Comparison of ENCODE assay signal across 12 cellular contexts in genomic region chr9:113992994-113993393, GRCh38.
DNase-seq lines count a peak whose midpoint lies in the region; ATAC-seq and TF ChIP-seq lines count a peak whose summit lies in the region.
"Had no signal": no experiment of that assay in that cellular context is flagged by ENCODE, and none has a peak within 500 bp of the region (broad histone marks: within the 10 kb centered on the region; RNA-seq: fewer than 3 reads in every experiment).

No MANE protein-coding gene starts in this region.

- CTCF ChIA-PET in activated CD8-positive, alpha-beta memory T cell treated with anti-CD3 and anti-CD28 coated beads, Interleukin-2, amount 10 ng/mL, durations not matched to agents 7 days and 5 days (lab: Charles Lee), result no interaction called here
- CTCF ChIA-PET in activated CD4-positive, alpha-beta memory T cell treated with anti-CD3 and anti-CD28 coated beads, Interleukin-2, amount 10 ng/mL, durations not matched to agents 7 days and 5 days (lab: Charles Lee), result no interaction called here

- no peaks in the 10 kb centered on the region for H3F3A ChIP-seq in GM23338 (replicated peaks; ENCODE audit: low read depth)

- H3K9me3 ChIP-seq in Peyer's patch, result no peaks in the 10 kb centered on the region
- H3K9me3 ChIP-seq: sigmoid colon had no signal

- H3K4me3 Mint-ChIP-seq in activated CD8-positive, alpha-beta memory T cell treated with anti-CD3 and anti-CD28 coated beads, Interleukin-2, amount 10 ng/mL, durations not matched to agents 7 days and 5 days, result peak overlapping the region; percentile 37
- no peak overlapping the region for H3K4me3 Mint-ChIP-seq in stimulated activated memory B cell treated with anti-CD40 and anti-IgM and Interleukin-4, amounts not matched to agents 10 μg/mL and 1 μg/mL and 100 μg/mL, for 72 hours
- no peak overlapping the region for H3K4me3 Mint-ChIP-seq in activated CD4-positive, alpha-beta memory T cell treated with anti-CD3 and anti-CD28 coated beads, Interleukin-2, amount 10 ng/mL, durations not matched to agents 7 days and 5 days
- H3K4me3 Mint-ChIP-seq in GM23338, result no peak overlapping the region
- H3K4me3 Mint-ChIP-seq: activated CD4-positive, alpha-beta T cell treated with anti-CD3 and anti-CD28 coated beads, Interleukin-2, amount 10 ng/mL, durations not matched to agents 7 days and 5 days had no signal

- H3K36me3 ChIP-seq in Peyer's patch, result no peaks in the 10 kb centered on the region
- no peaks in the 10 kb centered on the region for H3K36me3 ChIP-seq in GM23338 (ENCODE audit: insufficient read depth)

- peaks cover 0 to 3% (median 0%) of the 10 kb centered on the region in 4 donors for H3K4me1 ChIP-seq in Peyer's patch
- no peaks in the 10 kb centered on the region for H3K4me1 ChIP-seq in GM23338 (ENCODE audit: insufficient read depth)

- H3K79me2 ChIP-seq in GM23338 (replicated peaks; ENCODE audit: insufficient read depth), result no peaks in the 10 kb centered on the region

- no peaks in the 10 kb centered on the region for H3K9me3 Mint-ChIP-seq in activated CD8-positive, alpha-beta memory T cell treated with anti-CD3 and anti-CD28 coated beads, Interleukin-2, amount 10 ng/mL, durations not matched to agents 7 days and 5 days (ENCODE audit: low read depth)
- no peaks in the 10 kb centered on the region for H3K9me3 Mint-ChIP-seq in stimulated activated memory B cell treated with anti-CD40 and anti-IgM and Interleukin-4, amounts not matched to agents 10 μg/mL and 1 μg/mL and 100 μg/mL, for 72 hours
- no peaks in the 10 kb centered on the region for H3K9me3 Mint-ChIP-seq in activated CD4-positive, alpha-beta memory T cell treated with anti-CD3 and anti-CD28 coated beads, Interleukin-2, amount 10 ng/mL, durations not matched to agents 7 days and 5 days
- H3K9me3 Mint-ChIP-seq in GM23338, result no peaks in the 10 kb centered on the region
- H3K9me3 Mint-ChIP-seq: activated CD4-positive, alpha-beta T cell treated with anti-CD3 and anti-CD28 coated beads, Interleukin-2, amount 10 ng/mL, durations not matched to agents 7 days and 5 days had no signal

- POLR2A ChIA-PET in activated CD4-positive, alpha-beta memory T cell treated with anti-CD3 and anti-CD28 coated beads, Interleukin-2, amount 10 ng/mL, durations not matched to agents 7 days and 5 days (lab: Charles Lee), result no interaction called here

- peak; percentile 49 for ATAC-seq in activated CD8-positive, alpha-beta memory T cell treated with anti-CD3 and anti-CD28 coated beads, Interleukin-2, amount 10 ng/mL, durations not matched to agents 7 days and 5 days
- ATAC-seq in stimulated activated memory B cell treated with anti-CD40 and anti-IgM and Interleukin-4, amounts not matched to agents 10 μg/mL and 1 μg/mL and 100 μg/mL, for 72 hours, result peak; percentile 32
- no peak for ATAC-seq in GM23338
- no peak for ATAC-seq in HG02973 (IDR thresholded peaks at IDR 0.05; ENCODE audit: unreplicated experiment)

- no peak overlapping the region for H3K27ac ChIP-seq in Peyer's patch
- H3K27ac ChIP-seq in GM23338 (ENCODE audit: low read depth), result no peak overlapping the region
- H3K27ac ChIP-seq: cardiac muscle cell, sigmoid colon had no signal

- DNase-seq in activated CD8-positive, alpha-beta memory T cell treated with anti-CD3 and anti-CD28 coated beads, Interleukin-2, amount 10 ng/mL, durations not matched to agents 7 days and 5 days, result no peak
- DNase-seq in activated CD8-positive, alpha-beta memory T cell treated with anti-CD3 and anti-CD28 coated beads for 24 hours, result no peak
- DNase-seq in Peyer's patch, result peak in 2 of 3 donors; percentile 29 to 45
- peak; percentile 8 for DNase-seq in germinal center (ENCODE audit: low spot score)
- DNase-seq in activated CD4-positive, alpha-beta memory T cell treated with anti-CD3 and anti-CD28 coated beads, Interleukin-2, amount 10 ng/mL, durations not matched to agents 7 days and 5 days, result no peak
- DNase-seq in GM23338 (ENCODE audit: low spot score), result no peak
- DNase-seq: activated CD4-positive, alpha-beta T cell treated with anti-CD3 and anti-CD28 coated beads, Interleukin-2, amount 10 ng/mL, durations not matched to agents 7 days and 5 days; activated gamma-delta T cell treated with Interleukin-2 at 50 U/mL for 16 hours; sigmoid colon had no signal

- TF ChIP-seq CTCF in Peyer's patch (IDR thresholded peaks at IDR 0.05) (no peak), GM23338 (conservative IDR thresholded peaks at IDR 0.05; ENCODE audit: low read depth in 2 of 2) (no peak)

- H3K27me3 ChIP-seq in Peyer's patch (no peaks in the 10 kb centered on the region), GM23338 (ENCODE audit: insufficient read depth) (no peaks in the 10 kb centered on the region)
- H3K27me3 ChIP-seq: cardiac muscle cell, sigmoid colon had no signal

- no peaks in the 10 kb centered on the region for H3K27me3 Mint-ChIP-seq in activated CD8-positive, alpha-beta memory T cell treated with anti-CD3 and anti-CD28 coated beads, Interleukin-2, amount 10 ng/mL, durations not matched to agents 7 days and 5 days
- no peaks in the 10 kb centered on the region for H3K27me3 Mint-ChIP-seq in stimulated activated memory B cell treated with anti-CD40 and anti-IgM and Interleukin-4, amounts not matched to agents 10 μg/mL and 1 μg/mL and 100 μg/mL, for 72 hours
- no peaks in the 10 kb centered on the region for H3K27me3 Mint-ChIP-seq in activated CD4-positive, alpha-beta memory T cell treated with anti-CD3 and anti-CD28 coated beads, Interleukin-2, amount 10 ng/mL, durations not matched to agents 7 days and 5 days
- peaks cover 16% of the 10 kb centered on the region for H3K27me3 Mint-ChIP-seq in GM23338 (ENCODE audit: insufficient read depth, low read depth, poor library complexity)
- H3K27me3 Mint-ChIP-seq: activated CD4-positive, alpha-beta T cell treated with anti-CD3 and anti-CD28 coated beads, Interleukin-2, amount 10 ng/mL, durations not matched to agents 7 days and 5 days had no signal

- no peak overlapping the region for H3K27ac Mint-ChIP-seq in activated CD8-positive, alpha-beta memory T cell treated with anti-CD3 and anti-CD28 coated beads, Interleukin-2, amount 10 ng/mL, durations not matched to agents 7 days and 5 days
- H3K27ac Mint-ChIP-seq in stimulated activated memory B cell treated with anti-CD40 and anti-IgM and Interleukin-4, amounts not matched to agents 10 μg/mL and 1 μg/mL and 100 μg/mL, for 72 hours, result no peak overlapping the region
- H3K27ac Mint-ChIP-seq in activated CD4-positive, alpha-beta memory T cell treated with anti-CD3 and anti-CD28 coated beads, Interleukin-2, amount 10 ng/mL, durations not matched to agents 7 days and 5 days, result no peak overlapping the region
- no peak overlapping the region for H3K27ac Mint-ChIP-seq in GM23338
- H3K27ac Mint-ChIP-seq: activated CD4-positive, alpha-beta T cell treated with anti-CD3 and anti-CD28 coated beads, Interleukin-2, amount 10 ng/mL, durations not matched to agents 7 days and 5 days had no signal

- H3K4me1 Mint-ChIP-seq in activated CD8-positive, alpha-beta memory T cell treated with anti-CD3 and anti-CD28 coated beads, Interleukin-2, amount 10 ng/mL, durations not matched to agents 7 days and 5 days, result peaks cover 14% of the 10 kb centered on the region
- peaks cover 18% of the 10 kb centered on the region for H3K4me1 Mint-ChIP-seq in stimulated activated memory B cell treated with anti-CD40 and anti-IgM and Interleukin-4, amounts not matched to agents 10 μg/mL and 1 μg/mL and 100 μg/mL, for 72 hours
- no peaks in the 10 kb centered on the region for H3K4me1 Mint-ChIP-seq in activated CD4-positive, alpha-beta memory T cell treated with anti-CD3 and anti-CD28 coated beads, Interleukin-2, amount 10 ng/mL, durations not matched to agents 7 days and 5 days
- H3K4me1 Mint-ChIP-seq in GM23338, result no peaks in the 10 kb centered on the region; the same call in 2 of the 3 replicates

- H3K9me2 ChIP-seq in GM23338 (ENCODE audit: insufficient read depth), result no peaks in the 10 kb centered on the region

- H2AFZ ChIP-seq in GM23338, result no peak overlapping the region

- H3K4me3 ChIP-seq in Peyer's patch (no peak overlapping the region), GM23338 (no peak overlapping the region)
- H3K4me3 ChIP-seq: cardiac muscle cell had no signal

- no peaks in the 10 kb centered on the region for H3K36me3 Mint-ChIP-seq in activated CD8-positive, alpha-beta memory T cell treated with anti-CD3 and anti-CD28 coated beads, Interleukin-2, amount 10 ng/mL, durations not matched to agents 7 days and 5 days
- peaks cover 6% of the 10 kb centered on the region for H3K36me3 Mint-ChIP-seq in stimulated activated memory B cell treated with anti-CD40 and anti-IgM and Interleukin-4, amounts not matched to agents 10 μg/mL and 1 μg/mL and 100 μg/mL, for 72 hours
- H3K36me3 Mint-ChIP-seq in activated CD4-positive, alpha-beta memory T cell treated with anti-CD3 and anti-CD28 coated beads, Interleukin-2, amount 10 ng/mL, durations not matched to agents 7 days and 5 days (ENCODE audit: low read depth), result no peaks in the 10 kb centered on the region
- H3K36me3 Mint-ChIP-seq in GM23338 (ENCODE audit: low read depth), result peaks cover 19% of the 10 kb centered on the region

- no peak overlapping the region for H3K4me2 ChIP-seq in GM23338

- TF ChIP-seq POLR2A in Peyer's patch (IDR thresholded peaks at IDR 0.05), result no peak

- H4K20me1 ChIP-seq in GM23338 (replicated peaks; ENCODE audit: insufficient read depth), result peaks cover 3% of the 10 kb centered on the region; the same call in 1 of the 2 replicates

TF ChIP-seq in GM23338, 12 proteins besides CTCF, POLR2A, EP300 and RAD21 (continues in another document):
- TF ChIP-seq REST (IDR thresholded peaks at IDR 0.05; ENCODE audit: unreplicated experiment), result no peak

Comparison
In these comparisons a context has a peak if more than half of its experiments do, and no peak if none do; other contexts are left out.
1. ATAC-seq: peak in activated CD8-positive, alpha-beta memory T cell treated with anti-CD3 and anti-CD28 coated beads, Interleukin-2, amount 10 ng/mL, durations not matched to agents 7 days and 5 days (single experiment) and stimulated activated memory B cell treated with anti-CD40 and anti-IgM and Interleukin-4, amounts not matched to agents 10 μg/mL and 1 μg/mL and 100 μg/mL, for 72 hours (single experiment); none in GM23338 (single experiment) and HG02973 (single experiment).
2. DNase-seq: peak in Peyer's patch (2 of 3) and germinal center (single experiment); none in activated CD8-positive, alpha-beta memory T cell treated with anti-CD3 and anti-CD28 coated beads, Interleukin-2, amount 10 ng/mL, durations not matched to agents 7 days and 5 days (single experiment), activated CD8-positive, alpha-beta memory T cell treated with anti-CD3 and anti-CD28 coated beads for 24 hours (single experiment), activated CD4-positive, alpha-beta memory T cell treated with anti-CD3 and anti-CD28 coated beads, Interleukin-2, amount 10 ng/mL, durations not matched to agents 7 days and 5 days (single experiment) and GM23338 (single experiment).